8 cellular contexts compared by ENCODE assay signal in the genomic region with DNA sequence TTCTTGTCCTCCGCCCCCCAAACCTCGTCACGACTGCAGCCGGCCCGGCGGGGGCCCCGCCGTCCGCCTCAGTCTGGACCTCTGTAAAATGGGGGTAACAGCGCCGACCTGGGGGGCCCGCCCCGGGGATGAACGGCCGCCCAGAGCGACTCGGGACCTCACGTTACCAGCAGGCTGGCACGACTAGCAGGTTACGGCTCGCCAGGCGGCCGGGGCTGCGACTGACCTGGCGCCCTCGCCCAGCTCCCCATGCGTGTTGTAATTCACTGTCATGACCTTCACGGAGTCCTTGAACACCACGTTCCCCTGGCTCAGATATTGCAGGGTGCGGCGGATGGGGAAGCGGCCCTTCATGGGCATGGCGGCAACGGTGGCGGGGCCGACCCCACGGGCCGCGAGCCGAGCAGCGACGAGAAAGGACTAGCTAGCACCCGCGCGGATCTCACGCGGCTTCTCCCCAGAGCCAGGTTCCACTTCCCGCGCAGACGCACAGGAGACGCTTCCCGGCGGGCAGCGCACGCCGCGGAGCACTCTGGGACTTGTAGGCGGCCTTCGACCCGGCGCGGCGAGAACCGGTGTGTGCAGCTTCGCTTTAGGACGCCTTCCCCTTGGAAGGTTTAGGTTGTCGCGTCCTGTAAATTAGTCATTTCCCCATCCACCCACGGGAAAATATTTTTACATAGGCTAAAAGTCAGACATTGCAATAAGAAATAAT.
DNase-seq lines count a peak whose midpoint lies in the region; TF ChIP-seq lines count a peak whose summit lies in the region.

A gene (minus strand): TSS at position 481 of the 715 bp plus-strand sequence. CDS start 121 bp downstream, at position 360.

- peak within 1 kb of the TSS; percentile 73 for H3K27ac ChIP-seq in effector memory CD4-positive, alpha-beta T cell (ENCODE audit: insufficient read depth, low read length, poor library complexity, severe bottlenecking)

- TF ChIP-seq CTCF in GM20000 (IDR thresholded peaks at IDR 0.05; ENCODE audit: extremely low read depth, missing control alignments), result no peak

- peak; percentile 65 for DNase-seq in CMK (ENCODE audit: low read depth)
- peak; percentile 96 for DNase-seq in GM20000 (ENCODE audit: low spot score)
- peak; percentile 52 for DNase-seq in HS-5 (ENCODE audit: low read depth)
- peak; percentile 32 for DNase-seq in NK-92 (lab: John Stamatoyannopoulos, UW; ENCODE audit: unreplicated experiment)
- peak; percentile 93 for DNase-seq in activated CD8-positive, alpha-beta memory T cell treated with anti-CD3 and anti-CD28 coated beads for 24 hours
- peak; percentile 73 to 81 (median 79) for DNase-seq in effector memory CD4-positive, alpha-beta T cell
- DNase-seq in medulla oblongata (ENCODE audit: extremely low spot score), result peak; percentile 93
- peak; percentile 79 to 89 (median 84) for DNase-seq in stimulated activated CD4-positive, alpha-beta T cell treated with anti-CD3 and anti-CD28 coated beads, TNF-alpha, amount 100 ng/mL, for 48 hours (ENCODE audit: low read depth in 3 of 3)

- no peaks in the 10 kb centered on the region for H3K36me3 ChIP-seq in effector memory CD4-positive, alpha-beta T cell (ENCODE audit: control insufficient read depth, insufficient read depth, low read length)

- no peaks in the 10 kb centered on the region for H3K9me3 ChIP-seq in effector memory CD4-positive, alpha-beta T cell (ENCODE audit: control insufficient read depth, low read length)

- peaks cover 11% of the 10 kb centered on the region for H3K4me1 ChIP-seq in effector memory CD4-positive, alpha-beta T cell (ENCODE audit: control insufficient read depth, insufficient read depth, low read length, poor library complexity, severe bottlenecking)

- H3K4me3 ChIP-seq in effector memory CD4-positive, alpha-beta T cell (ENCODE audit: insufficient read depth, low read depth, low read length, poor library complexity, severe bottlenecking), result peak within 1 kb of the TSS; percentile 84

- no peaks in the 10 kb centered on the region for H3K27me3 ChIP-seq in effector memory CD4-positive, alpha-beta T cell (replicated peaks; ENCODE audit: control insufficient read depth, insufficient read depth, low read length, poor library complexity, severe bottlenecking)

Comparison
In these comparisons a context has a peak if more than half of its experiments do, and no peak if none do; other contexts are left out.
1. Peak in every context shown above with its lines: DNase-seq, H3K4me3 ChIP-seq and H3K27ac ChIP-seq.
2. DNase-seq: peak in every context shown above with its lines; median percentile 96 in GM20000; 93 in activated CD8-positive, alpha-beta memory T cell treated with anti-CD3 and anti-CD28 coated beads for 24 hours; 93 in medulla oblongata; 84 in stimulated activated CD4-positive, alpha-beta T cell treated with anti-CD3 and anti-CD28 coated beads, TNF-alpha, amount 100 ng/mL, for 48 hours; 79 in effector memory CD4-positive, alpha-beta T cell; 65 in CMK; 52 in HS-5; 32 in NK-92.